In the genomic region with DNA sequence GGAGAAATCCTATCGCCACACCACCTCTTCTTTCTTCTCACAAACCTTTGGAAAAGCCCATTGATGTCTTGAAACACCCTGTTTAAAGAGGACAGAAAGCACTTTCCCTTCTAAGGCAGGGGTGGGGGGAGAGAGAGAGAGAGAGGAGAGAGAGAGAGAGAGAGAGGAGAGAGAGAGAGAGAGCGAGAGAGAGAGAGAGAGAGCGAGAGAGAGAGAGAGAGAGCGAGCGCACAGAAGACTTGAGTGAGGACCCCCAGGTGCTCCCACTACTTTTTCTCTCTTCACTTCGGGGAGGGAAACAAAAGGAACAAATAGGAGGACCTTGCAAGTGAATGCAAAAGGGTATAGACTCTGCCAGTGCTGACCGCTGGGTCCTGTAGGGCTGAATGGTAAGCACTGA, we compare ENCODE assay signal across 33 cellular contexts.
"Had no signal": no experiment of that assay in that cellular context is flagged by ENCODE, and none has a peak within 500 bp of the region (broad histone marks: within the 10 kb centered on the region; RNA-seq: fewer than 3 reads in every experiment).

No MANE protein-coding gene starts in this region.

- H3K27me3 ChIP-seq: ascending aorta, body of pancreas, brain microvascular endothelial cell, breast epithelium had no signal

- H3K36me3 Mint-ChIP-seq: activated naive CD4-positive, alpha-beta T cell treated with anti-CD3 and anti-CD28 coated beads, Interleukin-2, amount 10 ng/mL, durations not matched to agents 7 days and 5 days; activated naive CD8-positive, alpha-beta T cell treated with anti-CD3 and anti-CD28 coated beads, Interleukin-2, amount 10 ng/mL, durations not matched to agents 7 days and 5 days had no signal

- H3K27ac ChIP-seq: ascending aorta, body of pancreas, brain microvascular endothelial cell, breast epithelium, VCaP had no signal

- H3K27ac Mint-ChIP-seq: activated B cell treated with CpG ODN at 0.5 μM for 24 hours; activated CD4-positive, alpha-beta memory T cell treated with anti-CD3 and anti-CD28 coated beads, Interleukin-2, amount 10 ng/mL, durations not matched to agents 7 days and 5 days; activated CD4-positive, alpha-beta T cell treated with anti-CD3 and anti-CD28 coated beads, Interleukin-2, amount 10 ng/mL, durations not matched to agents 24 days and 14 days; activated CD8-positive, alpha-beta memory T cell treated with anti-CD3 and anti-CD28 coated beads, Interleukin-2, amount 10 ng/mL, durations not matched to agents 7 days and 5 days; activated CD8-positive, alpha-beta T cell treated with anti-CD3 and anti-CD28 coated beads, Interleukin-2, amount 10 ng/mL, durations not matched to agents 7 days and 5 days; activated naive CD4-positive, alpha-beta T cell treated with anti-CD3 and anti-CD28 coated beads, Interleukin-2, amount 10 ng/mL, durations not matched to agents 7 days and 5 days; activated naive CD4-positive, alpha-beta T cell treated with anti-CD3 and anti-CD28 coated beads, Interleukin-2, amount 50 U/mL, for 24 hours; activated naive CD8-positive, alpha-beta T cell; activated naive CD8-positive, alpha-beta T cell treated with anti-CD3 and anti-CD28 coated beads, Interleukin-2, amount 10 ng/mL, durations not matched to agents 7 days and 5 days; activated naive CD8-positive, alpha-beta T cell treated with anti-CD3 and anti-CD28 coated beads, Interleukin-2, amount 50 U/mL, for 24 hours; activated T-cell treated with anti-CD3 and anti-CD28 coated beads, Interleukin-2, amount 50 U/mL, for 24 hours; T-helper 2 cell treated with Interferon-gamma antibody and Interleukin-4, amounts not matched to agents 5 μg/mL and 100 μg/mL, for 36 hours had no signal

- H3K4me1 ChIP-seq: body of pancreas, breast epithelium had no signal

- H3K36me3 ChIP-seq: ascending aorta, brain microvascular endothelial cell, breast epithelium had no signal

- ATAC-seq: activated CD8-positive, alpha-beta memory T cell treated with anti-CD3 and anti-CD28 coated beads, Interleukin-2, amount 10 ng/mL, durations not matched to agents 7 days and 5 days; activated CD8-positive, alpha-beta T cell treated with anti-CD3 and anti-CD28 coated beads, Interleukin-2, amount 10 ng/mL, durations not matched to agents 7 days and 5 days; activated naive CD8-positive, alpha-beta T cell treated with anti-CD3 and anti-CD28 coated beads, Interleukin-2, amount 50 U/mL, for 24 hours; body of pancreas had no signal

- H3K9me3 ChIP-seq: ascending aorta, body of pancreas, breast epithelium had no signal

- H3K4me3 Mint-ChIP-seq: activated B cell treated with CpG ODN at 0.5 μM for 24 hours; activated CD4-positive, alpha-beta memory T cell treated with anti-CD3 and anti-CD28 coated beads, Interleukin-2, amount 10 ng/mL, durations not matched to agents 7 days and 5 days; activated CD4-positive, alpha-beta T cell treated with anti-CD3 and anti-CD28 coated beads, Interleukin-2, amount 10 ng/mL, durations not matched to agents 24 days and 14 days; activated CD8-positive, alpha-beta memory T cell treated with anti-CD3 and anti-CD28 coated beads, Interleukin-2, amount 10 ng/mL, durations not matched to agents 7 days and 5 days; activated CD8-positive, alpha-beta T cell treated with anti-CD3 and anti-CD28 coated beads, Interleukin-2, amount 10 ng/mL, durations not matched to agents 7 days and 5 days; activated naive CD4-positive, alpha-beta T cell treated with anti-CD3 and anti-CD28 coated beads, Interleukin-2, amount 10 ng/mL, durations not matched to agents 7 days and 5 days; activated naive CD4-positive, alpha-beta T cell treated with anti-CD3 and anti-CD28 coated beads, Interleukin-2, amount 50 U/mL, for 24 hours; activated naive CD8-positive, alpha-beta T cell; activated naive CD8-positive, alpha-beta T cell treated with anti-CD3 and anti-CD28 coated beads, Interleukin-2, amount 10 ng/mL, durations not matched to agents 7 days and 5 days; activated naive CD8-positive, alpha-beta T cell treated with anti-CD3 and anti-CD28 coated beads, Interleukin-2, amount 50 U/mL, for 24 hours; activated T-cell treated with anti-CD3 and anti-CD28 coated beads, Interleukin-2, amount 50 U/mL, for 24 hours; T-helper 2 cell treated with Interferon-gamma antibody and Interleukin-4, amounts not matched to agents 5 μg/mL and 100 μg/mL, for 36 hours had no signal

- H3K27me3 Mint-ChIP-seq: activated CD4-positive, alpha-beta memory T cell treated with anti-CD3 and anti-CD28 coated beads, Interleukin-2, amount 10 ng/mL, durations not matched to agents 7 days and 5 days; activated CD4-positive, alpha-beta T cell treated with anti-CD3 and anti-CD28 coated beads, Interleukin-2, amount 10 ng/mL, durations not matched to agents 24 days and 14 days; activated naive CD4-positive, alpha-beta T cell treated with anti-CD3 and anti-CD28 coated beads, Interleukin-2, amount 10 ng/mL, durations not matched to agents 7 days and 5 days; activated naive CD4-positive, alpha-beta T cell treated with anti-CD3 and anti-CD28 coated beads, Interleukin-2, amount 50 U/mL, for 24 hours; activated naive CD8-positive, alpha-beta T cell; activated naive CD8-positive, alpha-beta T cell treated with anti-CD3 and anti-CD28 coated beads, Interleukin-2, amount 10 ng/mL, durations not matched to agents 7 days and 5 days had no signal

- H3K4me1 Mint-ChIP-seq: activated B cell treated with CpG ODN at 0.5 μM for 24 hours had no signal

- DNase-seq: activated B cell treated with CpG ODN at 0.5 μM for 24 hours; activated CD4-positive, alpha-beta memory T cell treated with anti-CD3 and anti-CD28 coated beads, Interleukin-2, amount 10 ng/mL, durations not matched to agents 7 days and 5 days; activated CD4-positive, alpha-beta T cell treated with anti-CD3 and anti-CD28 coated beads for 4 hours; activated CD4-positive, alpha-beta T cell treated with anti-CD3 and anti-CD28 coated beads, Interleukin-2, amount 10 ng/mL, durations not matched to agents 24 days and 14 days; activated CD4-positive, alpha-beta T cell treated with anti-CD3 and anti-CD28 coated beads, Interleukin-2, amount 50 U/mL, for 48 hours; activated CD4-positive, CD25-positive, alpha-beta regulatory T cell treated with anti-CD3 and anti-CD28 coated beads, Interleukin-2, amount 50 U/mL, for 72 hours; activated CD8-positive, alpha-beta memory T cell treated with anti-CD3 and anti-CD28 coated beads for 24 hours; activated CD8-positive, alpha-beta memory T cell treated with anti-CD3 and anti-CD28 coated beads, Interleukin-2, amount 10 ng/mL, durations not matched to agents 7 days and 5 days; activated CD8-positive, alpha-beta memory T cell treated with anti-CD3 and anti-CD28 coated beads, Interleukin-2, amount 50 U/mL, for 48 hours; activated CD8-positive, alpha-beta T cell treated with anti-CD3 and anti-CD28 coated beads, Interleukin-2, amount 10 ng/mL, durations not matched to agents 7 days and 5 days; activated gamma-delta T cell; activated naive CD4-positive, alpha-beta T cell treated with anti-CD3 and anti-CD28 coated beads, Interleukin-2, amount 10 ng/mL, durations not matched to agents 7 days and 5 days; activated naive CD4-positive, alpha-beta T cell treated with Interleukin-2 at 50 U/mL for 16 hours; activated naive CD8-positive, alpha-beta T cell treated with anti-CD3 and anti-CD28 coated beads, Interleukin-2, amount 10 ng/mL, durations not matched to agents 7 days and 5 days; activated naive CD8-positive, alpha-beta T cell treated with anti-CD3 and anti-CD28 coated beads, Interleukin-2, amount 50 U/mL, for 24 hours; activated T-cell treated with anti-CD3 and anti-CD28 coated beads, Interleukin-2, amount 50 U/mL, for 24 hours; activated T-cell treated with anti-CD3 and anti-CD28 coated beads, Interleukin-2, amount 50 U/mL, for 48 hours; amygdala; anterior cingulate cortex; body of pancreas; brain microvascular endothelial cell; central memory CD4-positive, alpha-beta T cell; cerebellar nuclear complex; T-helper 1 cell; T-helper 2 cell; T-helper 9 cell had no signal

- H3K9me3 Mint-ChIP-seq: activated B cell treated with CpG ODN at 0.5 μM for 24 hours; activated CD4-positive, alpha-beta memory T cell treated with anti-CD3 and anti-CD28 coated beads, Interleukin-2, amount 10 ng/mL, durations not matched to agents 7 days and 5 days; activated CD4-positive, alpha-beta T cell treated with anti-CD3 and anti-CD28 coated beads, Interleukin-2, amount 10 ng/mL, durations not matched to agents 24 days and 14 days; activated naive CD4-positive, alpha-beta T cell treated with anti-CD3 and anti-CD28 coated beads, Interleukin-2, amount 10 ng/mL, durations not matched to agents 7 days and 5 days; activated naive CD4-positive, alpha-beta T cell treated with anti-CD3 and anti-CD28 coated beads, Interleukin-2, amount 50 U/mL, for 24 hours; activated naive CD8-positive, alpha-beta T cell treated with anti-CD3 and anti-CD28 coated beads, Interleukin-2, amount 10 ng/mL, durations not matched to agents 7 days and 5 days; activated naive CD8-positive, alpha-beta T cell treated with anti-CD3 and anti-CD28 coated beads, Interleukin-2, amount 50 U/mL, for 24 hours; activated T-cell treated with anti-CD3 and anti-CD28 coated beads, Interleukin-2, amount 50 U/mL, for 24 hours; activated T-helper 2 cell treated with anti-CD3 and anti-CD28 coated beads, Interferon-gamma antibody, Interleukin-2, Interleukin-4, amounts not matched to agents 10 μg/mL and 5 μg/mL and 100 μg/mL, durations not matched to agents 14 hours and 24 hours and 36 hours; T-helper 2 cell treated with Interferon-gamma antibody and Interleukin-4, amounts not matched to agents 5 μg/mL and 100 μg/mL, for 36 hours had no signal

- H3K4me3 ChIP-seq: ascending aorta, body of pancreas, breast epithelium had no signal
